1 cellular context compared by ENCODE assay signal in the genomic region with DNA sequence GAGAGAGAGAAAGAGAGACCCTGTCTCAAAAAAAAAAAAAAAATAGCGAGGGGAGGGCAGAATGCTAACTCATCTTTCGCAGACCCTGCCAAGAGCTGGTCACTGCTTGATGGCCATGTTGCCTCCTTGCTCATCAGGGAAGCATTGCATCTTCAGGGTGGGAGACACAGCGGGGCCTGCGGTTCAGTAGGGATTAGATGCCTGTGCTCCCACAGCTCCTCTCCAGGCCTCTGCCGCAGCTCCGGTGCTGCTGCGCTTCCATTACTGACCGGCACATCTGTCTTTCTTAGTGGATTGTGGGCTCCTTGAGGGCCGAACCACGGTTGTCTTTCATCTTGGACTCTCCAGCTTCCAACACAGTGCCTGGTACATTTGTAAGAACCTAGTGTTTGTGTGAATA.
TF ChIP-seq lines count a peak whose summit lies in the region.

No MANE protein-coding gene starts in this region.

TF ChIP-seq in GM23338, 12 proteins besides CTCF, POLR2A, EP300 and RAD21 (continued from another document):
- TF ChIP-seq, protein P1, sequence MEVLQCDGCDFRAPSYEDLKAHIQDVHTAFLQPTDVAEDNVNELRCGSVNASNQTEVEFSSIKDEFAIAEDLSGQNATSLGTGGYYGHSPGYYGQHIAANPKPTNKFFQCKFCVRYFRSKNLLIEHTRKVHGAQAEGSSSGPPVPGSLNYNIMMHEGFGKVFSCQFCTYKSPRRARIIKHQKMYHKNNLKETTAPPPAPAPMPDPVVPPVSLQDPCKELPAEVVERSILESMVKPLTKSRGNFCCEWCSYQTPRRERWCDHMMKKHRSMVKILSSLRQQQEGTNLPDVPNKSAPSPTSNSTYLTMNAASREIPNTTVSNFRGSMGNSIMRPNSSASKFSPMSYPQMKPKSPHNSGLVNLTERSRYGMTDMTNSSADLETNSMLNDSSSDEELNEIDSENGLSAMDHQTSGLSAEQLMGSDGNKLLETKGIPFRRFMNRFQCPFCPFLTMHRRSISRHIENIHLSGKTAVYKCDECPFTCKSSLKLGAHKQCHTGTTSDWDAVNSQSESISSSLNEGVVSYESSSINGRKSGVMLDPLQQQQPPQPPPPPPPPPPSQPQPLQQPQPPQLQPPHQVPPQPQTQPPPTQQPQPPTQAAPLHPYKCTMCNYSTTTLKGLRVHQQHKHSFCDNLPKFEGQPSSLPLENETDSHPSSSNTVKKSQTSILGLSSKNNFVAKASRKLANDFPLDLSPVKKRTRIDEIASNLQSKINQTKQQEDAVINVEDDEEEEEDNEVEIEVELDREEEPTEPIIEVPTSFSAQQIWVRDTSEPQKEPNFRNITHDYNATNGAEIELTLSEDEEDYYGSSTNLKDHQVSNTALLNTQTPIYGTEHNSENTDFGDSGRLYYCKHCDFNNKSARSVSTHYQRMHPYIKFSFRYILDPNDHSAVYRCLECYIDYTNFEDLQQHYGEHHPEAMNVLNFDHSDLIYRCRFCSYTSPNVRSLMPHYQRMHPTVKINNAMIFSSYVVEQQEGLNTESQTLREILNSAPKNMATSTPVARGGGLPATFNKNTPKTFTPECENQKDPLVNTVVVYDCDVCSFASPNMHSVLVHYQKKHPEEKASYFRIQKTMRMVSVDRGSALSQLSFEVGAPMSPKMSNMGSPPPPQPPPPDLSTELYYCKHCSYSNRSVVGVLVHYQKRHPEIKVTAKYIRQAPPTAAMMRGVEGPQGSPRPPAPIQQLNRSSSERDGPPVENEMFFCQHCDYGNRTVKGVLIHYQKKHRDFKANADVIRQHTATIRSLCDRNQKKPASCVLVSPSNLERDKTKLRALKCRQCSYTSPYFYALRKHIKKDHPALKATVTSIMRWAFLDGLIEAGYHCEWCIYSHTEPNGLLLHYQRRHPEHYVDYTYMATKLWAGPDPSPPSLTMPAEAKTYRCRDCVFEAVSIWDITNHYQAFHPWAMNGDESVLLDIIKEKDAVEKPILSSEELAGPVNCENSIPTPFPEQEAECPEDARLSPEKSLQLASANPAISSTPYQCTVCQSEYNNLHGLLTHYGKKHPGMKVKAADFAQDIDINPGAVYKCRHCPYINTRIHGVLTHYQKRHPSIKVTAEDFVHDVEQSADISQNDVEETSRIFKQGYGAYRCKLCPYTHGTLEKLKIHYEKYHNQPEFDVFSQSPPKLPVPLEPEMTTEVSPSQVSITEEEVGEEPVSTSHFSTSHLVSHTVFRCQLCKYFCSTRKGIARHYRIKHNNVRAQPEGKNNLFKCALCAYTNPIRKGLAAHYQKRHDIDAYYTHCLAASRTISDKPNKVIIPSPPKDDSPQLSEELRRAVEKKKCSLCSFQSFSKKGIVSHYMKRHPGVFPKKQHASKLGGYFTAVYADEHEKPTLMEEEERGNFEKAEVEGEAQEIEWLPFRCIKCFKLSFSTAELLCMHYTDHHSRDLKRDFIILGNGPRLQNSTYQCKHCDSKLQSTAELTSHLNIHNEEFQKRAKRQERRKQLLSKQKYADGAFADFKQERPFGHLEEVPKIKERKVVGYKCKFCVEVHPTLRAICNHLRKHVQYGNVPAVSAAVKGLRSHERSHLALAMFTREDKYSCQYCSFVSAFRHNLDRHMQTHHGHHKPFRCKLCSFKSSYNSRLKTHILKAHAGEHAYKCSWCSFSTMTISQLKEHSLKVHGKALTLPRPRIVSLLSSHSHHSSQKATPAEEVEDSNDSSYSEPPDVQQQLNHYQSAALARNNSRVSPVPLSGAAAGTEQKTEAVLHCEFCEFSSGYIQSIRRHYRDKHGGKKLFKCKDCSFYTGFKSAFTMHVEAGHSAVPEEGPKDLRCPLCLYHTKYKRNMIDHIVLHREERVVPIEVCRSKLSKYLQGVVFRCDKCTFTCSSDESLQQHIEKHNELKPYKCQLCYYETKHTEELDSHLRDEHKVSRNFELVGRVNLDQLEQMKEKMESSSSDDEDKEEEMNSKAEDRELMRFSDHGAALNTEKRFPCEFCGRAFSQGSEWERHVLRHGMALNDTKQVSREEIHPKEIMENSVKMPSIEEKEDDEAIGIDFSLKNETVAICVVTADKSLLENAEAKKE (CRISPR knock-in tag; IDR thresholded peaks at IDR 0.05), result no peak
- TF ChIP-seq ZNF331 (CRISPR knock-in tag; IDR thresholded peaks at IDR 0.05; ENCODE audit: low read depth) (no peak), EZH2 (IDR thresholded peaks at IDR 0.05; ENCODE audit: low read depth, unreplicated experiment) (no peak), CREB1 (CRISPR knock-in tag; IDR thresholded peaks at IDR 0.05; ENCODE audit: low read depth) (no peak), NANOG (IDR thresholded peaks at IDR 0.05; ENCODE audit: borderline replicate concordance) (no peak), STAT1 (IDR thresholded peaks at IDR 0.05; ENCODE audit: unreplicated experiment) (no peak), ZNF114 (CRISPR knock-in tag; IDR thresholded peaks at IDR 0.05) (no peak), EZH2phosphoT487 (IDR thresholded peaks at IDR 0.05; ENCODE audit: unreplicated experiment) (no peak), JUNB (IDR thresholded peaks at IDR 0.05; ENCODE audit: unreplicated experiment) (no peak), POLR2AphosphoS5 (IDR thresholded peaks at IDR 0.05; ENCODE audit: low read depth) (no peak)
- TF ChIP-seq, protein P2, sequence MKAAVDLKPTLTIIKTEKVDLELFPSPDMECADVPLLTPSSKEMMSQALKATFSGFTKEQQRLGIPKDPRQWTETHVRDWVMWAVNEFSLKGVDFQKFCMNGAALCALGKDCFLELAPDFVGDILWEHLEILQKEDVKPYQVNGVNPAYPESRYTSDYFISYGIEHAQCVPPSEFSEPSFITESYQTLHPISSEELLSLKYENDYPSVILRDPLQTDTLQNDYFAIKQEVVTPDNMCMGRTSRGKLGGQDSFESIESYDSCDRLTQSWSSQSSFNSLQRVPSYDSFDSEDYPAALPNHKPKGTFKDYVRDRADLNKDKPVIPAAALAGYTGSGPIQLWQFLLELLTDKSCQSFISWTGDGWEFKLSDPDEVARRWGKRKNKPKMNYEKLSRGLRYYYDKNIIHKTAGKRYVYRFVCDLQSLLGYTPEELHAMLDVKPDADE (IDR thresholded peaks at IDR 0.05), result no peak
TF ChIP-seq in GM23338: peak in this region for 0.
